In the genomic region with DNA sequence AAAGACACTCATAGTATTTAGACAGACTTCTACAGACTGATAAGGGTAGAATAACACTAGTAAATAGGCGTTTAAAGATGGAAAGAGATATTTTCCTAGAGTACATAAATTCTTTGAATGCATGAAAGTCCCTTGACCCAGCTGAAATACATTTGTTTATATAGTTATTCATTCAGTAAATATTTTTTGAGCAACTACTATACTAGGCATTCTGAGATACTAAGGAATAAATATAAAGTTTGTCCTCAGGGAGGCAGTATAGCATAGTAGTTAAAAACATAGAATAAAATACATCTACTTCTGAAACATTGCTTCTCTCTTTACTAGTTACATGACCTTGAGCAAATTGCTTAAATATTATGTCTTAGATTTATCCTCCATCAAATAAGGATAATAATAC, we compare ENCODE assay signal across 1 cellular context.
TF ChIP-seq lines count a peak whose summit lies in the region.

No MANE protein-coding gene starts in this region.

TF ChIP-seq in GM23338, 12 proteins besides CTCF, POLR2A, EP300 and RAD21 (continued from another document):
- TF ChIP-seq ETS1 (IDR thresholded peaks at IDR 0.05) (no peak), CREB1 (CRISPR knock-in tag; IDR thresholded peaks at IDR 0.05; ENCODE audit: low read depth) (no peak), NANOG (IDR thresholded peaks at IDR 0.05; ENCODE audit: borderline replicate concordance) (no peak), STAT1 (IDR thresholded peaks at IDR 0.05; ENCODE audit: unreplicated experiment) (no peak), EZH2 (IDR thresholded peaks at IDR 0.05; ENCODE audit: low read depth, unreplicated experiment) (no peak), ZNF114 (CRISPR knock-in tag; IDR thresholded peaks at IDR 0.05) (no peak)
- TF ChIP-seq, protein P1, sequence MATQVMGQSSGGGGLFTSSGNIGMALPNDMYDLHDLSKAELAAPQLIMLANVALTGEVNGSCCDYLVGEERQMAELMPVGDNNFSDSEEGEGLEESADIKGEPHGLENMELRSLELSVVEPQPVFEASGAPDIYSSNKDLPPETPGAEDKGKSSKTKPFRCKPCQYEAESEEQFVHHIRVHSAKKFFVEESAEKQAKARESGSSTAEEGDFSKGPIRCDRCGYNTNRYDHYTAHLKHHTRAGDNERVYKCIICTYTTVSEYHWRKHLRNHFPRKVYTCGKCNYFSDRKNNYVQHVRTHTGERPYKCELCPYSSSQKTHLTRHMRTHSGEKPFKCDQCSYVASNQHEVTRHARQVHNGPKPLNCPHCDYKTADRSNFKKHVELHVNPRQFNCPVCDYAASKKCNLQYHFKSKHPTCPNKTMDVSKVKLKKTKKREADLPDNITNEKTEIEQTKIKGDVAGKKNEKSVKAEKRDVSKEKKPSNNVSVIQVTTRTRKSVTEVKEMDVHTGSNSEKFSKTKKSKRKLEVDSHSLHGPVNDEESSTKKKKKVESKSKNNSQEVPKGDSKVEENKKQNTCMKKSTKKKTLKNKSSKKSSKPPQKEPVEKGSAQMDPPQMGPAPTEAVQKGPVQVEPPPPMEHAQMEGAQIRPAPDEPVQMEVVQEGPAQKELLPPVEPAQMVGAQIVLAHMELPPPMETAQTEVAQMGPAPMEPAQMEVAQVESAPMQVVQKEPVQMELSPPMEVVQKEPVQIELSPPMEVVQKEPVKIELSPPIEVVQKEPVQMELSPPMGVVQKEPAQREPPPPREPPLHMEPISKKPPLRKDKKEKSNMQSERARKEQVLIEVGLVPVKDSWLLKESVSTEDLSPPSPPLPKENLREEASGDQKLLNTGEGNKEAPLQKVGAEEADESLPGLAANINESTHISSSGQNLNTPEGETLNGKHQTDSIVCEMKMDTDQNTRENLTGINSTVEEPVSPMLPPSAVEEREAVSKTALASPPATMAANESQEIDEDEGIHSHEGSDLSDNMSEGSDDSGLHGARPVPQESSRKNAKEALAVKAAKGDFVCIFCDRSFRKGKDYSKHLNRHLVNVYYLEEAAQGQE (IDR thresholded peaks at IDR 0.05; ENCODE audit: unreplicated experiment): no peak
